Comparison of ENCODE assay signal across 1 cellular context in genomic region chr3:188711898-188712256, GRCh38.
TF ChIP-seq lines count a peak whose summit lies in the region.

No MANE protein-coding gene starts in this region.

TF ChIP-seq in liver, 16 proteins besides CTCF, POLR2A, EP300 and RAD21 (continued from another document):
- TF ChIP-seq REST (IDR thresholded peaks at IDR 0.05) (no peak), HNF4G (IDR thresholded peaks at IDR 0.05) (no peak)
